Comparison of ENCODE assay signal across 14 cellular contexts in genomic region chr1:55712148-55712547, GRCh38.
"Had no signal": no experiment of that assay in that cellular context is flagged by ENCODE, and none has a peak within 500 bp of the region (broad histone marks: within the 10 kb centered on the region; RNA-seq: fewer than 3 reads in every experiment).

No MANE protein-coding gene starts in this region.

- FAIRE-seq: kidney had no signal

- H3K36me3 ChIP-seq: colonic mucosa, esophagus squamous epithelium, heart right ventricle, lower lobe of right lung, tibial artery had no signal

- H3K4me1 ChIP-seq: colonic mucosa had no signal

- H3K4me3 ChIP-seq: colonic mucosa, esophagus squamous epithelium, heart right ventricle, lower lobe of right lung, tibial artery had no signal

- DNase-seq: activated CD4-positive, CD25-positive, alpha-beta regulatory T cell treated with anti-CD3 and anti-CD28 coated beads, Interleukin-2, amount 50 U/mL, for 72 hours; activated T-cell treated with anti-CD3 and anti-CD28 coated beads, Interleukin-2, amount 50 U/mL, for 1 hour; aorta; colonic mucosa; esophagus squamous epithelium; foreskin fibroblast; heart right ventricle; kidney; lower lobe of right lung; naive thymus-derived CD8-positive, alpha-beta T cell; substantia nigra; SW 1271; tibial artery had no signal

- H3K9me3 ChIP-seq: colonic mucosa, esophagus squamous epithelium, heart right ventricle, lower lobe of right lung, tibial artery had no signal

- H3K27ac ChIP-seq: colonic mucosa, heart right ventricle, lower lobe of right lung, tibial artery, VCaP had no signal

- H3K27me3 ChIP-seq: colonic mucosa, esophagus squamous epithelium, heart right ventricle, tibial artery had no signal
